Comparison of ENCODE assay signal across 1 cellular context in the genomic region with DNA sequence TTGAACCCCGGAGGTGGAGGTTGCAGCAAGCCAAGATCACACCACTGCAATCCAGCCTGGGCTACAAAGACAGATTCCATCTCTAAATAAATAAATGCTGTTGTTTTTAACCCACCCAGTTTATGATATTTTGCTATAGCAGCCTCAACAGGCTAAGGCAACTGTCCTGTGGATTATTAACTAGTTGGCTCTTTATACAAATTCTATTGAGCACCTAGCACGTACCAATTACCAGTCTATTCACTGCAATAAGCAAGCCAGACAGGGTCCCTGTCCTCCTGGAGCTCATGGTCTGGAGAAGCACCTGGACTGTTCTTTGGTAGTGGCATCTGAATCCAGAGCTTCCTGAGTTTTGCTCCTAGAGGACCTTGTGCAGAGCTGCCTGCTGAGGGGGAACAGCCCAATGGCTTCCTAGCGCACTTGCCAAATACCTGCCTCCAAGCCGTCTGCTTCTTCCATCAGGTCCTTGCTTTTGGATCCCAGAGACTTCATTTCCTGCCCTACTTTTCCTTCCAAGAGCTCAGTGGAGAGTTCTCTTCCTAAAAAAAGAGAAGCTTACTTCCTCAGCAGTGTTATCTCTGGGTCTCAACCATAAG.
TF ChIP-seq lines count a peak whose summit lies in the region.

No MANE protein-coding gene starts in this region.

TF ChIP-seq in GM23338, 12 proteins besides CTCF, POLR2A, EP300 and RAD21 (continued from another document):
- TF ChIP-seq, protein P1, sequence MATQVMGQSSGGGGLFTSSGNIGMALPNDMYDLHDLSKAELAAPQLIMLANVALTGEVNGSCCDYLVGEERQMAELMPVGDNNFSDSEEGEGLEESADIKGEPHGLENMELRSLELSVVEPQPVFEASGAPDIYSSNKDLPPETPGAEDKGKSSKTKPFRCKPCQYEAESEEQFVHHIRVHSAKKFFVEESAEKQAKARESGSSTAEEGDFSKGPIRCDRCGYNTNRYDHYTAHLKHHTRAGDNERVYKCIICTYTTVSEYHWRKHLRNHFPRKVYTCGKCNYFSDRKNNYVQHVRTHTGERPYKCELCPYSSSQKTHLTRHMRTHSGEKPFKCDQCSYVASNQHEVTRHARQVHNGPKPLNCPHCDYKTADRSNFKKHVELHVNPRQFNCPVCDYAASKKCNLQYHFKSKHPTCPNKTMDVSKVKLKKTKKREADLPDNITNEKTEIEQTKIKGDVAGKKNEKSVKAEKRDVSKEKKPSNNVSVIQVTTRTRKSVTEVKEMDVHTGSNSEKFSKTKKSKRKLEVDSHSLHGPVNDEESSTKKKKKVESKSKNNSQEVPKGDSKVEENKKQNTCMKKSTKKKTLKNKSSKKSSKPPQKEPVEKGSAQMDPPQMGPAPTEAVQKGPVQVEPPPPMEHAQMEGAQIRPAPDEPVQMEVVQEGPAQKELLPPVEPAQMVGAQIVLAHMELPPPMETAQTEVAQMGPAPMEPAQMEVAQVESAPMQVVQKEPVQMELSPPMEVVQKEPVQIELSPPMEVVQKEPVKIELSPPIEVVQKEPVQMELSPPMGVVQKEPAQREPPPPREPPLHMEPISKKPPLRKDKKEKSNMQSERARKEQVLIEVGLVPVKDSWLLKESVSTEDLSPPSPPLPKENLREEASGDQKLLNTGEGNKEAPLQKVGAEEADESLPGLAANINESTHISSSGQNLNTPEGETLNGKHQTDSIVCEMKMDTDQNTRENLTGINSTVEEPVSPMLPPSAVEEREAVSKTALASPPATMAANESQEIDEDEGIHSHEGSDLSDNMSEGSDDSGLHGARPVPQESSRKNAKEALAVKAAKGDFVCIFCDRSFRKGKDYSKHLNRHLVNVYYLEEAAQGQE (IDR thresholded peaks at IDR 0.05; ENCODE audit: unreplicated experiment): no peak
- TF ChIP-seq, protein P2, sequence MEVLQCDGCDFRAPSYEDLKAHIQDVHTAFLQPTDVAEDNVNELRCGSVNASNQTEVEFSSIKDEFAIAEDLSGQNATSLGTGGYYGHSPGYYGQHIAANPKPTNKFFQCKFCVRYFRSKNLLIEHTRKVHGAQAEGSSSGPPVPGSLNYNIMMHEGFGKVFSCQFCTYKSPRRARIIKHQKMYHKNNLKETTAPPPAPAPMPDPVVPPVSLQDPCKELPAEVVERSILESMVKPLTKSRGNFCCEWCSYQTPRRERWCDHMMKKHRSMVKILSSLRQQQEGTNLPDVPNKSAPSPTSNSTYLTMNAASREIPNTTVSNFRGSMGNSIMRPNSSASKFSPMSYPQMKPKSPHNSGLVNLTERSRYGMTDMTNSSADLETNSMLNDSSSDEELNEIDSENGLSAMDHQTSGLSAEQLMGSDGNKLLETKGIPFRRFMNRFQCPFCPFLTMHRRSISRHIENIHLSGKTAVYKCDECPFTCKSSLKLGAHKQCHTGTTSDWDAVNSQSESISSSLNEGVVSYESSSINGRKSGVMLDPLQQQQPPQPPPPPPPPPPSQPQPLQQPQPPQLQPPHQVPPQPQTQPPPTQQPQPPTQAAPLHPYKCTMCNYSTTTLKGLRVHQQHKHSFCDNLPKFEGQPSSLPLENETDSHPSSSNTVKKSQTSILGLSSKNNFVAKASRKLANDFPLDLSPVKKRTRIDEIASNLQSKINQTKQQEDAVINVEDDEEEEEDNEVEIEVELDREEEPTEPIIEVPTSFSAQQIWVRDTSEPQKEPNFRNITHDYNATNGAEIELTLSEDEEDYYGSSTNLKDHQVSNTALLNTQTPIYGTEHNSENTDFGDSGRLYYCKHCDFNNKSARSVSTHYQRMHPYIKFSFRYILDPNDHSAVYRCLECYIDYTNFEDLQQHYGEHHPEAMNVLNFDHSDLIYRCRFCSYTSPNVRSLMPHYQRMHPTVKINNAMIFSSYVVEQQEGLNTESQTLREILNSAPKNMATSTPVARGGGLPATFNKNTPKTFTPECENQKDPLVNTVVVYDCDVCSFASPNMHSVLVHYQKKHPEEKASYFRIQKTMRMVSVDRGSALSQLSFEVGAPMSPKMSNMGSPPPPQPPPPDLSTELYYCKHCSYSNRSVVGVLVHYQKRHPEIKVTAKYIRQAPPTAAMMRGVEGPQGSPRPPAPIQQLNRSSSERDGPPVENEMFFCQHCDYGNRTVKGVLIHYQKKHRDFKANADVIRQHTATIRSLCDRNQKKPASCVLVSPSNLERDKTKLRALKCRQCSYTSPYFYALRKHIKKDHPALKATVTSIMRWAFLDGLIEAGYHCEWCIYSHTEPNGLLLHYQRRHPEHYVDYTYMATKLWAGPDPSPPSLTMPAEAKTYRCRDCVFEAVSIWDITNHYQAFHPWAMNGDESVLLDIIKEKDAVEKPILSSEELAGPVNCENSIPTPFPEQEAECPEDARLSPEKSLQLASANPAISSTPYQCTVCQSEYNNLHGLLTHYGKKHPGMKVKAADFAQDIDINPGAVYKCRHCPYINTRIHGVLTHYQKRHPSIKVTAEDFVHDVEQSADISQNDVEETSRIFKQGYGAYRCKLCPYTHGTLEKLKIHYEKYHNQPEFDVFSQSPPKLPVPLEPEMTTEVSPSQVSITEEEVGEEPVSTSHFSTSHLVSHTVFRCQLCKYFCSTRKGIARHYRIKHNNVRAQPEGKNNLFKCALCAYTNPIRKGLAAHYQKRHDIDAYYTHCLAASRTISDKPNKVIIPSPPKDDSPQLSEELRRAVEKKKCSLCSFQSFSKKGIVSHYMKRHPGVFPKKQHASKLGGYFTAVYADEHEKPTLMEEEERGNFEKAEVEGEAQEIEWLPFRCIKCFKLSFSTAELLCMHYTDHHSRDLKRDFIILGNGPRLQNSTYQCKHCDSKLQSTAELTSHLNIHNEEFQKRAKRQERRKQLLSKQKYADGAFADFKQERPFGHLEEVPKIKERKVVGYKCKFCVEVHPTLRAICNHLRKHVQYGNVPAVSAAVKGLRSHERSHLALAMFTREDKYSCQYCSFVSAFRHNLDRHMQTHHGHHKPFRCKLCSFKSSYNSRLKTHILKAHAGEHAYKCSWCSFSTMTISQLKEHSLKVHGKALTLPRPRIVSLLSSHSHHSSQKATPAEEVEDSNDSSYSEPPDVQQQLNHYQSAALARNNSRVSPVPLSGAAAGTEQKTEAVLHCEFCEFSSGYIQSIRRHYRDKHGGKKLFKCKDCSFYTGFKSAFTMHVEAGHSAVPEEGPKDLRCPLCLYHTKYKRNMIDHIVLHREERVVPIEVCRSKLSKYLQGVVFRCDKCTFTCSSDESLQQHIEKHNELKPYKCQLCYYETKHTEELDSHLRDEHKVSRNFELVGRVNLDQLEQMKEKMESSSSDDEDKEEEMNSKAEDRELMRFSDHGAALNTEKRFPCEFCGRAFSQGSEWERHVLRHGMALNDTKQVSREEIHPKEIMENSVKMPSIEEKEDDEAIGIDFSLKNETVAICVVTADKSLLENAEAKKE (CRISPR knock-in tag; IDR thresholded peaks at IDR 0.05): no peak
